ENCODE assay signal across 1 cellular context in genomic region chr9:78001946-78002731, GRCh38.
A peak's percentile ranks its signal among the peaks of the same experiment; 100 is the strongest.
TF ChIP-seq lines count a peak whose summit lies in the region.

No MANE protein-coding gene starts in this region.

TF ChIP-seq in HepG2, 621 proteins besides CTCF, POLR2A, EP300 and RAD21 (continued from another document):
- TF ChIP-seq NCOA1 (CRISPR knock-in tag; IDR thresholded peaks at IDR 0.05) (no peak), GABPA (IDR thresholded peaks at IDR 0.05; ENCODE audit: low read depth, low read length) (no peak), GABPA (CRISPR knock-in tag; IDR thresholded peaks at IDR 0.05; ENCODE audit: low read depth) (no peak), HHEX (CRISPR knock-in tag; IDR thresholded peaks at IDR 0.05) (no peak), SMYD3 (CRISPR knock-in tag; IDR thresholded peaks at IDR 0.05) (no peak), ZNF33A (CRISPR knock-in tag; IDR thresholded peaks at IDR 0.05; ENCODE audit: borderline replicate concordance) (no peak), ZNF703 (CRISPR knock-in tag; IDR thresholded peaks at IDR 0.05; ENCODE audit: borderline replicate concordance) (no peak), ZKSCAN1 (IDR thresholded peaks at IDR 0.05; ENCODE audit: low read length) (no peak), RARA (CRISPR knock-in tag; IDR thresholded peaks at IDR 0.05) (peak; percentile 65), MZF1 (CRISPR knock-in tag; IDR thresholded peaks at IDR 0.05; ENCODE audit: borderline replicate concordance) (no peak), ETV6 (CRISPR knock-in tag; conservative IDR thresholded peaks at IDR 0.05) (no peak), ZNF773 (CRISPR knock-in tag; IDR thresholded peaks at IDR 0.05; ENCODE audit: borderline replicate concordance) (no peak), BCL6 (CRISPR knock-in tag; IDR thresholded peaks at IDR 0.05) (peak; percentile 22; the same call in 1 of the 2 replicates), ZNF576 (CRISPR knock-in tag; IDR thresholded peaks at IDR 0.05) (no peak), PHB2 (IDR thresholded peaks at IDR 0.05; ENCODE audit: partially characterized antibody) (no peak), MBD4 (IDR thresholded peaks at IDR 0.05; ENCODE audit: borderline replicate concordance, low read length) (no peak), ZNF644 (CRISPR knock-in tag; IDR thresholded peaks at IDR 0.05; ENCODE audit: low read depth) (0 out of 2 replicates have a peak, but pooled peaks have one; percentile 19), TFE3 (CRISPR knock-in tag; IDR thresholded peaks at IDR 0.05) (0 out of 2 replicates have a peak, but pooled peaks have one; percentile 28)
- TF ChIP-seq, protein P1, sequence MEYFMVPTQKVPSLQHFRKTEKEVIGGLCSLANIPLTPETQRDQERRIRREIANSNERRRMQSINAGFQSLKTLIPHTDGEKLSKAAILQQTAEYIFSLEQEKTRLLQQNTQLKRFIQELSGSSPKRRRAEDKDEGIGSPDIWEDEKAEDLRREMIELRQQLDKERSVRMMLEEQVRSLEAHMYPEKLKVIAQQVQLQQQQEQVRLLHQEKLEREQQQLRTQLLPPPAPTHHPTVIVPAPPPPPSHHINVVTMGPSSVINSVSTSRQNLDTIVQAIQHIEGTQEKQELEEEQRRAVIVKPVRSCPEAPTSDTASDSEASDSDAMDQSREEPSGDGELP (IDR thresholded peaks at IDR 0.05; ENCODE audit: borderline replicate concordance, low read depth): peak; percentile 41; the same call in 1 of the 2 replicates
- TF ChIP-seq, protein P2, sequence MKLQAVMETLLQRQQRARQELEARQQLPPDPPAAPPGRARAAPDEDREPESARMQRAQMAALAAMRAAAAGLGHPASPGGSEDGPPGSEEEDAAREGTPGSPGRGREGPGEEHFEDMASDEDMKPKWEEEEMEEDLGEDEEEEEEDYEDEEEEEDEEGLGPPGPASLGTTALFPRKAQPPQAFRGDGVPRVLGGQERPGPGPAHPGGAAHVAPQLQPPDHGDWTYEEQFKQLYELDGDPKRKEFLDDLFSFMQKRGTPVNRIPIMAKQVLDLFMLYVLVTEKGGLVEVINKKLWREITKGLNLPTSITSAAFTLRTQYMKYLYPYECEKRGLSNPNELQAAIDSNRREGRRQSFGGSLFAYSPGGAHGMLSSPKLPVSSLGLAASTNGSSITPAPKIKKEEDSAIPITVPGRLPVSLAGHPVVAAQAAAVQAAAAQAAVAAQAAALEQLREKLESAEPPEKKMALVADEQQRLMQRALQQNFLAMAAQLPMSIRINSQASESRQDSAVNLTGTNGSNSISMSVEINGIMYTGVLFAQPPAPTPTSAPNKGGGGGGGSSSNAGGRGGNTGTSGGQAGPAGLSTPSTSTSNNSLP (IDR thresholded peaks at IDR 0.05; ENCODE audit: low read depth, low read length): 0 out of 2 replicates have a peak, but pooled peaks have one; percentile 16
- TF ChIP-seq, protein P3, sequence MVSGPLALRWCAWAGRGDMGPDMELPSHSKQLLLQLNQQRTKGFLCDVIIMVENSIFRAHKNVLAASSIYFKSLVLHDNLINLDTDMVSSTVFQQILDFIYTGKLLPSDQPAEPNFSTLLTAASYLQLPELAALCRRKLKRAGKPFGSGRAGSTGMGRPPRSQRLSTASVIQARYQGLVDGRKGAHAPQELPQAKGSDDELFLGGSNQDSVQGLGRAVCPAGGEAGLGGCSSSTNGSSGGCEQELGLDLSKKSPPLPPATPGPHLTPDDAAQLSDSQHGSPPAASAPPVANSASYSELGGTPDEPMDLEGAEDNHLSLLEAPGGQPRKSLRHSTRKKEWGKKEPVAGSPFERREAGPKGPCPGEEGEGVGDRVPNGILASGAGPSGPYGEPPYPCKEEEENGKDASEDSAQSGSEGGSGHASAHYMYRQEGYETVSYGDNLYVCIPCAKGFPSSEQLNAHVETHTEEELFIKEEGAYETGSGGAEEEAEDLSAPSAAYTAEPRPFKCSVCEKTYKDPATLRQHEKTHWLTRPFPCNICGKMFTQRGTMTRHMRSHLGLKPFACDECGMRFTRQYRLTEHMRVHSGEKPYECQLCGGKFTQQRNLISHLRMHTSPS (CRISPR knock-in tag; IDR thresholded peaks at IDR 0.05; ENCODE audit: low read depth): no peak
